In the genomic region with DNA sequence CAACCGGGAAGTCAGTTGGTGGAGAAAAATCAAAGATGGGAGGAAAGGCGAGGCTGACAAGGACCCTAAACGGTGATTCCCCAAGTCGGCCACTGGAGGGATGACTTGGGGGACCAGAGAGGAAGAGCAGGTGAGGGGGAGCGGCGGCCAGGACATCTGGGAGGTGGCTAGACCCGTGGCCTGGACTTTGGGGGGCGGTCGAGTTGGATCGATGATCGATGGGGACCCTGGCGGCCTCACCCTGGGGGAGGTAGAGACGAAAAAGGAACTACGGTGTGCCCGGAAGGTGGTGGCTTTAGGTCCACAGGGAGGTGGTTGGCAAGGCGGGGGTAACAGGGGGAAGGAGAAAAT, we compare ENCODE assay signal across 8 cellular contexts. TPM values are rescaled to one million over a fixed set of nuclear protein-coding genes. Genes with fewer than 3 reads are reported as not detected.
DNase-seq lines count a peak whose midpoint lies in the region; ATAC-seq and TF ChIP-seq lines count a peak whose summit lies in the region.

No MANE protein-coding gene starts in this region.

- peak overlapping the region; percentile 64 for H3K4me3 ChIP-seq in CD4-positive, CD25-positive, alpha-beta regulatory T cell (ENCODE audit: low read depth, low read length)
- H3K4me3 ChIP-seq in brain microvascular endothelial cell (ENCODE audit: low read depth, low read length) (peak overlapping the region; percentile 61), urinary bladder (ENCODE audit: low read depth, low read length) (peak overlapping the region; percentile 44)

- peaks cover 0 to 68% (median 23%) of the 10 kb centered on the region in 4 donors for H3K4me1 Mint-ChIP-seq in CD4-positive, CD25-positive, alpha-beta regulatory T cell
- peaks cover 43% of the 10 kb centered on the region for H3K4me1 Mint-ChIP-seq in memory B cell

- peaks cover 0 to 2% (median 0%) of the 10 kb centered on the region in 7 donors for H3K9me3 Mint-ChIP-seq in CD4-positive, CD25-positive, alpha-beta regulatory T cell
- no peaks in the 10 kb centered on the region for H3K9me3 Mint-ChIP-seq in memory B cell

- peaks cover 13% of the 10 kb centered on the region for H3K36me3 ChIP-seq in CD4-positive, CD25-positive, alpha-beta regulatory T cell (ENCODE audit: control insufficient read depth, insufficient read depth, low read length)
- H3K36me3 ChIP-seq in KOPT-K1 (ENCODE audit: insufficient read depth, low read length) (peaks cover 20% of the 10 kb centered on the region), brain microvascular endothelial cell (replicated peaks) (peaks cover 19% of the 10 kb centered on the region), urinary bladder (ENCODE audit: insufficient read depth) (peaks cover 3% of the 10 kb centered on the region)

- in situ Hi-C loops in brain microvascular endothelial cell (cut with HindIII; ENCODE audit: low pct_ligation_motif_present, low sequenced_read_pairs): no loop called here

- no peaks in the 10 kb centered on the region for H3K36me3 Mint-ChIP-seq in CD4-positive, CD25-positive, alpha-beta regulatory T cell
- peaks cover 8% of the 10 kb centered on the region for H3K36me3 Mint-ChIP-seq in memory B cell

- H3K4me1 ChIP-seq in CD4-positive, CD25-positive, alpha-beta regulatory T cell (ENCODE audit: control insufficient read depth, insufficient read depth, low read length, poor library complexity, severe bottlenecking): peaks cover 68% of the 10 kb centered on the region
- peaks cover 2% of the 10 kb centered on the region for H3K4me1 ChIP-seq in urinary bladder (ENCODE audit: insufficient read depth)

- peak overlapping the region; percentile 92 to 96 (median 96) for H3K27ac Mint-ChIP-seq in CD4-positive, CD25-positive, alpha-beta regulatory T cell
- H3K27ac Mint-ChIP-seq in memory B cell: peak overlapping the region; percentile 99

- peaks cover 16% of the 10 kb centered on the region for H3K27me3 Mint-ChIP-seq in CD4-positive, CD25-positive, alpha-beta regulatory T cell
- no peaks in the 10 kb centered on the region for H3K27me3 Mint-ChIP-seq in memory B cell

- no peaks in the 10 kb centered on the region for H3K9me3 ChIP-seq in CD4-positive, CD25-positive, alpha-beta regulatory T cell (ENCODE audit: control insufficient read depth in 2 of 2, low read length in 2 of 2)
- no peaks in the 10 kb centered on the region for H3K9me3 ChIP-seq in KOPT-K1 (ENCODE audit: insufficient read depth, low read length, poor library complexity, severe bottlenecking)

- TF ChIP-seq CTCF in brain microvascular endothelial cell (IDR thresholded peaks at IDR 0.05; ENCODE audit: low read depth, low read length, missing control alignments): peak; percentile 42

- WGBS in urinary bladder: 21% methylated on average over 16 of the region's 16 CpGs

- no peak for ATAC-seq in CD4-positive, CD25-positive, alpha-beta regulatory T cell (ENCODE audit: low read depth in 2 of 2)
- ATAC-seq in memory B cell (ENCODE audit: low read depth): peak; percentile 2

- peak overlapping the region; percentile 100 for H3K27ac ChIP-seq in CD4-positive, CD25-positive, alpha-beta regulatory T cell (ENCODE audit: insufficient read depth, low read length, poor library complexity, severe bottlenecking)
- peak overlapping the region; percentile 87 for H3K27ac ChIP-seq in KOPT-K1 (ENCODE audit: low read depth, low read length, poor library complexity, severe bottlenecking)
- H3K27ac ChIP-seq in brain microvascular endothelial cell: peak overlapping the region; percentile 64
- peak overlapping the region; percentile 86 for H3K27ac ChIP-seq in urinary bladder (ENCODE audit: low read depth)

- peak in 1 of 3 donors; percentile 49 for DNase-seq in CD4-positive, CD25-positive, alpha-beta regulatory T cell
- no peak for DNase-seq in brain microvascular endothelial cell
- DNase-seq in memory B cell (ENCODE audit: low spot score in 2 of 2): peak; percentile 61 to 73
- no peak for DNase-seq in NCI-H2196 treated with DMSO at 0.1 percent for 48 hours (lab: John Stamatoyannopoulos, UW; ENCODE audit: unreplicated experiment)
- no peak for DNase-seq in CD1c-positive myeloid dendritic cell (ENCODE audit: extremely low spot score)
- DNase-seq in A172 (ENCODE audit: low spot score): no peak

- H3K27me3 ChIP-seq in CD4-positive, CD25-positive, alpha-beta regulatory T cell (ENCODE audit: control insufficient read depth, insufficient read depth, low read length): no peaks in the 10 kb centered on the region
- H3K27me3 ChIP-seq in brain microvascular endothelial cell (replicated peaks): no peaks in the 10 kb centered on the region

- peak overlapping the region; percentile 87 to 96 (median 93) for H3K4me3 Mint-ChIP-seq in CD4-positive, CD25-positive, alpha-beta regulatory T cell
- peak overlapping the region; percentile 98 for H3K4me3 Mint-ChIP-seq in memory B cell

RNA-seq across cellular contexts. Expression of a gene that starts 7.6 kb away (rescaled TPM):
- 497 TPM for total RNA-seq in CD4-positive, CD25-positive, alpha-beta regulatory T cell
- polyA plus RNA-seq in CD4-positive, CD25-positive, alpha-beta regulatory T cell: 100 to 1,000 TPM; 172 to 243 (median 210) TPM
- 267 TPM for total RNA-seq in urinary bladder
- 536 TPM for polyA plus RNA-seq in urinary bladder
- total RNA-seq in A172 (2014; rRNA removed; shearing (Covaris generic)): 124 and 266 TPM in 2 replicates

RNA-seq across cellular contexts. Expression of a gene that starts 13.1 kb away (rescaled TPM):
- 126 TPM for total RNA-seq in CD4-positive, CD25-positive, alpha-beta regulatory T cell
- 1 to 10 TPM; 1.4 to 3.4 (median 1.8) TPM for polyA plus RNA-seq in CD4-positive, CD25-positive, alpha-beta regulatory T cell
- total RNA-seq in urinary bladder: 12.2 TPM
- polyA plus RNA-seq in urinary bladder: 64.3 TPM
- total RNA-seq in A172 (2014; rRNA removed; shearing (Covaris generic)): 7.0 and 19.2 TPM in 2 replicates

RNA-seq across cellular contexts. Expression of a gene that starts 13.8 kb away (rescaled TPM):
- total RNA-seq in CD4-positive, CD25-positive, alpha-beta regulatory T cell: 44.2 TPM
- polyA plus RNA-seq in CD4-positive, CD25-positive, alpha-beta regulatory T cell: 10 to 100 TPM; 72.9 to 91.3 (median 88.4) TPM
- total RNA-seq in urinary bladder: 4.9 TPM
- polyA plus RNA-seq in urinary bladder: 55.9 TPM
- 90.5 and 93.6 TPM in 2 replicates for total RNA-seq in A172 (2014; rRNA removed; shearing (Covaris generic))

RNA-seq across cellular contexts. Expression of a gene that starts 19.9 kb away (rescaled TPM):
- total RNA-seq in CD4-positive, CD25-positive, alpha-beta regulatory T cell: 124 TPM
- 100 to 1,000 TPM; 208 to 236 (median 223) TPM for polyA plus RNA-seq in CD4-positive, CD25-positive, alpha-beta regulatory T cell
- total RNA-seq in urinary bladder: 9.5 TPM
- 236 TPM for polyA plus RNA-seq in urinary bladder
- total RNA-seq in A172 (2014; rRNA removed; shearing (Covaris generic)): 42.2 and 78.9 TPM in 2 replicates

RNA-seq across cellular contexts. Expression of a gene that starts 23.7 kb away (rescaled TPM):
- total RNA-seq in CD4-positive, CD25-positive, alpha-beta regulatory T cell: 0.12 TPM
- polyA plus RNA-seq in CD4-positive, CD25-positive, alpha-beta regulatory T cell: not detected
- total RNA-seq in urinary bladder: 0.53 TPM
- 0.43 TPM for polyA plus RNA-seq in urinary bladder
- 0.93 and 0.95 TPM in 2 replicates for total RNA-seq in A172 (2014; rRNA removed; shearing (Covaris generic))

Comparison
In these comparisons a context has a peak if more than half of its experiments do, and no peak if none do; other contexts are left out.
1. DNase-seq: peak in memory B cell (2 of 2); none in brain microvascular endothelial cell (single experiment), NCI-H2196 treated with DMSO at 0.1 percent for 48 hours (single experiment), CD1c-positive myeloid dendritic cell (single experiment) and A172 (single experiment).
2. Peak in every context shown above with its lines, with median percentiles within 50 percentile points of each other: H3K27ac ChIP-seq and H3K4me3 ChIP-seq.